In genomic region chr6:159788276-159788675, GRCh38 we compare ENCODE assay signal across 8 cellular contexts. TPM values are rescaled to one million over a fixed set of nuclear protein-coding genes. Genes with fewer than 3 reads are reported as not detected.
A peak's percentile ranks its signal among the peaks of the same experiment; 100 is the strongest.
DNase-seq lines count a peak whose midpoint lies in the region; ATAC-seq and TF ChIP-seq lines count a peak whose summit lies in the region.

No MANE protein-coding gene starts in this region.

- POLR2A ChIA-PET in CD8-positive, alpha-beta T cell (lab: Charles Lee): interaction anchor here (0.8 to 6.2 kb wide), 6 partner anchors 11 to 96 kb away, joined by 4 to 91 read pairs (median 11); partner anchors contain the start of genes ACAT2 and WTAP

- TF ChIP-seq CTCF in CD8-positive, alpha-beta T cell (IDR thresholded peaks at IDR 0.05): no peak
- TF ChIP-seq CTCF in RWPE2 (IDR thresholded peaks at IDR 0.05; ENCODE audit: poor library complexity, severe bottlenecking): no peak

- peaks cover 52% of the 10 kb centered on the region for H3K4me1 ChIP-seq in CD8-positive, alpha-beta T cell (ENCODE audit: insufficient read depth, low read length)
- H3K4me1 ChIP-seq in RWPE2 (ENCODE audit: insufficient read depth, poor library complexity, severe bottlenecking) (peaks cover 6% of the 10 kb centered on the region), neuron (ENCODE audit: insufficient read depth, low read length) (peaks cover 32% of the 10 kb centered on the region)
- H3K4me1 ChIP-seq in effector memory CD4-positive, alpha-beta T cell (ENCODE audit: control insufficient read depth, insufficient read depth, low read length, poor library complexity, severe bottlenecking): peaks cover 34% of the 10 kb centered on the region

- intact Hi-C loops in CD8-positive, alpha-beta T cell (cut with DNase I, micrococcal nuclease): loop anchor here (2.0 to 10.0 kb wide), 5 partner anchors 36 to 667 kb away; no protein-coding TSS in a partner anchor

- peaks cover 67% of the 10 kb centered on the region for H3K4me1 Mint-ChIP-seq in CD8-positive, alpha-beta T cell (ENCODE audit: low read depth)

- peak in 3 of 7 experiments; percentile 6 to 32 (median 14) for DNase-seq in CD8-positive, alpha-beta T cell
- DNase-seq in RWPE2 (ENCODE audit: low spot score) (no peak), NCI-H345 (lab: John Stamatoyannopoulos, UW) (no peak), retina (no peak)
- peak in 1 of 3 donors; percentile 6 for DNase-seq in effector memory CD4-positive, alpha-beta T cell
- DNase-seq in NK-92 treated with Interleukin-12 subunit alpha and Interleukin-12 subunit beta, amount 100 ng/mL, for 24 hours (lab: John Stamatoyannopoulos, UW): no peak

- peaks cover 32% of the 10 kb centered on the region for H3K36me3 ChIP-seq in CD8-positive, alpha-beta T cell (ENCODE audit: insufficient read depth, low read length)
- H3K36me3 ChIP-seq in RWPE2 (ENCODE audit: low read depth) (peaks cover 78% of the 10 kb centered on the region), neuron (ENCODE audit: insufficient read depth, low read length) (peaks cover 64% of the 10 kb centered on the region)
- peaks cover 41% of the 10 kb centered on the region for H3K36me3 ChIP-seq in effector memory CD4-positive, alpha-beta T cell (ENCODE audit: control insufficient read depth, insufficient read depth, low read length)

- no peak overlapping the region for H2AFZ ChIP-seq in neuron (ENCODE audit: low read depth, low read length)

- no peaks in the 10 kb centered on the region for H3K9me3 Mint-ChIP-seq in CD8-positive, alpha-beta T cell

- H3K4me3 Mint-ChIP-seq in CD8-positive, alpha-beta T cell: peak overlapping the region; percentile 99

- H3K27ac ChIP-seq in CD8-positive, alpha-beta T cell (ENCODE audit: low read depth, low read length): peak overlapping the region; percentile 89
- peak overlapping the region; percentile 69 for H3K27ac ChIP-seq in RWPE2 (ENCODE audit: poor library complexity, severe bottlenecking)
- peak overlapping the region; percentile 91 for H3K27ac ChIP-seq in effector memory CD4-positive, alpha-beta T cell (ENCODE audit: insufficient read depth, low read length, poor library complexity, severe bottlenecking)

- H3K27me3 ChIP-seq in CD8-positive, alpha-beta T cell (ENCODE audit: insufficient read depth, low read length): no peaks in the 10 kb centered on the region
- no peaks in the 10 kb centered on the region for H3K27me3 ChIP-seq in RWPE2 (ENCODE audit: insufficient read depth, poor library complexity, severe bottlenecking)
- no peaks in the 10 kb centered on the region for H3K27me3 ChIP-seq in effector memory CD4-positive, alpha-beta T cell (replicated peaks; ENCODE audit: control insufficient read depth, insufficient read depth, low read length, poor library complexity, severe bottlenecking)
- H3K27me3 ChIP-seq in neuron (ENCODE audit: insufficient read depth, low read length): no peaks in the 10 kb centered on the region

- no peaks in the 10 kb centered on the region for H3K27me3 Mint-ChIP-seq in CD8-positive, alpha-beta T cell (ENCODE audit: low read depth)

- peaks cover 77% of the 10 kb centered on the region for H3K36me3 Mint-ChIP-seq in CD8-positive, alpha-beta T cell

- ATAC-seq in CD8-positive, alpha-beta T cell: no peak
- ATAC-seq in RWPE2 (ENCODE audit: low read depth) (no peak), GM21717 (IDR thresholded peaks at IDR 0.05; ENCODE audit: unreplicated experiment) (no peak)

- CTCF ChIA-PET in CD8-positive, alpha-beta T cell (lab: Charles Lee): interaction anchor here (0.6 to 1.2 kb wide), 5 partner anchors 17 to 394 kb away, joined by 3 to 4 read pairs (median 3); no protein-coding TSS in a partner anchor

- peak overlapping the region; percentile 99 for H3K4me3 ChIP-seq in CD8-positive, alpha-beta T cell (ENCODE audit: low read depth, low read length)
- H3K4me3 ChIP-seq in RWPE2 (ENCODE audit: severe bottlenecking) (peak overlapping the region; percentile 56), neuron (ENCODE audit: low read length) (peak overlapping the region; percentile 66)
- peak overlapping the region; percentile 88 for H3K4me3 ChIP-seq in effector memory CD4-positive, alpha-beta T cell (ENCODE audit: insufficient read depth, low read depth, low read length, poor library complexity, severe bottlenecking)

- no peaks in the 10 kb centered on the region for H3K9me3 ChIP-seq in CD8-positive, alpha-beta T cell (ENCODE audit: low read length)
- H3K9me3 ChIP-seq in RWPE2 (ENCODE audit: severe bottlenecking) (no peaks in the 10 kb centered on the region), neuron (ENCODE audit: low read length) (no peaks in the 10 kb centered on the region)
- no peaks in the 10 kb centered on the region for H3K9me3 ChIP-seq in effector memory CD4-positive, alpha-beta T cell (ENCODE audit: control insufficient read depth, low read length)

- H3K27ac Mint-ChIP-seq in CD8-positive, alpha-beta T cell: peak overlapping the region; percentile 90

RNA-seq across cellular contexts. Expression of gene TCP1, which starts 1.1 kb away (rescaled TPM):
- 100 to 1,000 TPM; 221 to 222 TPM for total RNA-seq in CD8-positive, alpha-beta T cell

RNA-seq across cellular contexts. Expression of gene MRPL18, which starts 2.0 kb away (rescaled TPM):
- total RNA-seq in CD8-positive, alpha-beta T cell: 10 to 100 TPM; 17.5 to 18.8 TPM

RNA-seq across cellular contexts. Expression of gene PNLDC1, which starts 11.8 kb away (rescaled TPM):
- not detected for total RNA-seq in CD8-positive, alpha-beta T cell

RNA-seq across cellular contexts. Expression of gene ACAT2, which starts 26.4 kb away (rescaled TPM):
- 10 to 100 TPM; 23.3 to 24.1 TPM for total RNA-seq in CD8-positive, alpha-beta T cell
